In genomic region chr1:25414157-25414556, GRCh38 we compare ENCODE assay signal across 1 cellular context. TPM values are rescaled to one million over a fixed set of nuclear protein-coding genes. Genes with fewer than 3 reads are reported as not detected.
"Had no signal": no experiment of that assay in that cellular context is flagged by ENCODE, and none has a peak within 500 bp of the region (broad histone marks: within the 10 kb centered on the region; RNA-seq: fewer than 3 reads in every experiment).

No MANE protein-coding gene starts in this region.

RNA-seq across cellular contexts. Expression of gene RHCE, which starts 6.5 kb away (rescaled TPM):
- total RNA-seq: NCI-H460 had no signal
